8 cellular contexts compared by ENCODE assay signal in the genomic region with DNA sequence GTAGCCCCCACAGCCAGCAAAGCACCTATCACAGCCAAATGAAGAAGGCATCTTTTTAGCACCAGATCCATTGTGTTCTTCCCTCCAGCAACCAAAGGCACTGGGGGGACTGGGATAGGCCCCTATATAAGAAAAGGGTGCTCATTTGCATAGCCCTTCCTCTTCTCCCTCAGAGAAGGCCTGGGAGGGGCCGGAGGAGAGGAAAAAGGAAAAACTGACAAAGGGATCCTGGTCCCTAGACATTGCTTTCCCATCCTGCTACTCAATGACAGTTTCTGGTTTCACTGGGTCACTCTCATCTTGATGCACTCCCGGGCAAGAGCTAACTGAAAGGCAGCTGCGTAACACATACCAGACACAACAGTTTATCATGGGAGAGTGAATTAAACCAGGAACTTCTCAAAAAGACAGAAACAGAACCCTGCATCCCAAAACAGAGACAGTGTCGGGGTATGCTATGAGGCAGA. TPM values are rescaled to one million over a fixed set of nuclear protein-coding genes. Genes with fewer than 3 reads are reported as not detected.
A peak's percentile ranks its signal among the peaks of the same experiment; 100 is the strongest.
DNase-seq lines count a peak whose midpoint lies in the region; ATAC-seq and TF ChIP-seq lines count a peak whose summit lies in the region.

A gene (minus strand): TSS at position 102 of the 467 bp plus-strand sequence. CDS start 31 bp downstream, at position 71.

- peaks cover 23% of the 10 kb centered on the region for H3K4me1 Mint-ChIP-seq in CD14-positive monocyte
- H3K4me1 Mint-ChIP-seq in MCF 10A (ENCODE audit: insufficient read depth, unreplicated experiment): peaks cover 23% of the 10 kb centered on the region

- H3K27me3 Mint-ChIP-seq in CD14-positive monocyte (ENCODE audit: low read depth in 3 of 3) (peaks cover 0 to 2% (median 2%) of the 10 kb centered on the region in 3 donors), MCF 10A (ENCODE audit: insufficient read depth, unreplicated experiment) (no peaks in the 10 kb centered on the region)

- H3K9me3 Mint-ChIP-seq in CD14-positive monocyte (no peaks in the 10 kb centered on the region), MCF 10A (ENCODE audit: unreplicated experiment) (no peaks in the 10 kb centered on the region)

- CTCF ChIA-PET in MCF 10A (lab: Yijun Ruan, JAX): no interaction called here

- peaks cover 0 to 23% (median 7%) of the 10 kb centered on the region in 4 donors for H3K4me1 ChIP-seq in tibial nerve

- no peak for TF ChIP-seq POLR2A in tibial nerve (IDR thresholded peaks at IDR 0.05)

- ATAC-seq in left colon: peak; percentile 23
- no peak for ATAC-seq in HG02642 (IDR thresholded peaks at IDR 0.05; ENCODE audit: poor library complexity, unreplicated experiment)
- ATAC-seq in HG02885 (IDR thresholded peaks at IDR 0.05; ENCODE audit: poor library complexity, unreplicated experiment): no peak

- H3K4me3 Mint-ChIP-seq in CD14-positive monocyte: peak within 1 kb of the TSS; percentile 91 to 94
- H3K4me3 Mint-ChIP-seq in MCF 10A (ENCODE audit: unreplicated experiment): peak within 1 kb of the TSS; percentile 93

- H3K36me3 Mint-ChIP-seq in CD14-positive monocyte (peaks cover 0 to 1% of the 10 kb centered on the region in 2 donors), MCF 10A (ENCODE audit: insufficient read depth, unreplicated experiment) (no peaks in the 10 kb centered on the region)

- no peak for TF ChIP-seq EP300 in tibial nerve (IDR thresholded peaks at IDR 0.05)

- peak within 1 kb of the TSS; percentile 51 to 77 (median 73) for H3K4me3 ChIP-seq in tibial nerve

- H3K27ac Mint-ChIP-seq in CD14-positive monocyte: peak within 1 kb of the TSS; percentile 78 to 95 (median 90)
- H3K27ac Mint-ChIP-seq in MCF 10A (ENCODE audit: low read depth, unreplicated experiment): peak within 1 kb of the TSS; percentile 95

- peaks cover 0 to 14% (median 0%) of the 10 kb centered on the region in 3 donors for H3K36me3 ChIP-seq in tibial nerve

- DNase-seq in CD14-positive monocyte (ENCODE audit: low spot score) (no peak), HuH-7.5 (ENCODE audit: low spot score) (peak; percentile 22), MCF 10A (ENCODE audit: unreplicated experiment) (no peak), left colon (no peak), tibial nerve (ENCODE audit: low spot score in 2 of 2) (no peak), RKO (ENCODE audit: low spot score) (no peak)

- no TSS peak for BruUV-seq in MCF 10A (replicated peaks; lab: Mats Ljungman, UMichigan)

- intact Hi-C loops in CD14-positive monocyte (cut with micrococcal nuclease): loop anchor here in 1 of 2 donors (5.0 kb wide), 1 partner anchor 34 kb away; a partner anchor contains a TSS
- intact Hi-C loops in MCF 10A (cut with micrococcal nuclease): no loop called here
- intact Hi-C loops in left colon (cut with DNase I, micrococcal nuclease): no loop called here

- WGBS in tibial nerve, 2 donors: 7 to 10% methylated on average over 4 of the region's 4 CpGs

- H3K27ac ChIP-seq in tibial nerve: peak within 1 kb of the TSS; percentile 10 to 91 (median 84)

- H3K9me3 ChIP-seq in tibial nerve: no peaks in the 10 kb centered on the region

- H3K27me3 ChIP-seq in tibial nerve: no peaks in the 10 kb centered on the region

- POLR2A ChIA-PET in MCF 10A (lab: Yijun Ruan, JAX): interaction anchor here (0.8 to 1.2 kb wide), 3 partner anchors 8 to 33 kb away, joined by 4 to 6 read pairs (median 5); a partner anchor contains a TSS

- TF ChIP-seq CTCF in CD14-positive monocyte (IDR thresholded peaks at IDR 0.05): no peak
- TF ChIP-seq CTCF in MCF 10A (IDR thresholded peaks at IDR 0.05; ENCODE audit: unreplicated experiment): no peak
- no peak for TF ChIP-seq CTCF in tibial nerve (IDR thresholded peaks at IDR 0.05)

RNA-seq across cellular contexts. Expression of the gene that starts here (rescaled TPM):
- under 1 TPM; 0.40 to 0.54 TPM for polyA plus RNA-seq in CD14-positive monocyte
- 0.59 TPM in 1 of 2 replicates, not detected in the other for total RNA-seq in MCF 10A (2022)
- total RNA-seq in left colon: 1 to 10 TPM; 2.0 to 5.0 TPM
- total RNA-seq in tibial nerve: 1 to 10 TPM in 1 of 4 donors, under 1 TPM in 1, not detected in 2; 0.87 to 1.6 TPM
